8 cellular contexts compared by ENCODE assay signal in the genomic region with DNA sequence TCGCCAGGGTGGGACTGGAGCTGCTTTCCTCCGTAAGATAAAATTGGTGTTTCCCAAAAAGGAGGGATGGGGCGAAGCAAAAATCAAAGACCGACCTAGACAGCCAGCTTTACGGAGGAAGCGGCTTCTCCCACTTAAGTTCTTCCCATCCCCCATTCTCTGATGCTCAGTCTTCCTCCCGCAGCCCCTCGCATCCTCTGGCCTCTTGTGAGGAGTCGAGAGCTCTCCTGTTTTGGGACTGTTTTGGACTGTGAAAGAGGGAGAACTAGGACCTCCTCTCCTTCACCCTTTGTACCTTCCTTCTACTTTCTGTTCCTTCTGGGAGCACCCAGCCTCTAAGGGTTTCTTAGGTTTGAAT. TPM values are rescaled to one million over a fixed set of nuclear protein-coding genes. Genes with fewer than 3 reads are reported as not detected.
DNase-seq lines count a peak whose midpoint lies in the region; ATAC-seq, FAIRE-seq and TF ChIP-seq lines count a peak whose summit lies in the region.

No MANE protein-coding gene starts in this region.

- H3K9ac ChIP-seq in Loucy (ENCODE audit: low read depth, low read length, poor library complexity, severe bottlenecking): peak overlapping the region; percentile 70

- DNase-seq in Caco-2 (no peak), caudate nucleus (lab: John Stamatoyannopoulos, UW) (peak in 8 of 61 donors; percentile 3 to 43 (median 34)), mucosa of descending colon (peak in 1 of 3 donors; percentile 41), GDM1 (lab: John Stamatoyannopoulos, UW) (no peak), urothelium cell line (ENCODE audit: low spot score) (no peak)

- H3K36me3 ChIP-seq in Caco-2 (ENCODE audit: control insufficient read depth, insufficient read depth, low read length) (no peaks in the 10 kb centered on the region), Loucy (ENCODE audit: insufficient read depth, low read length) (no peaks in the 10 kb centered on the region), mucosa of descending colon (ENCODE audit: low read depth) (no peaks in the 10 kb centered on the region)

- no TSS peak for BruUV-seq in Caco-2 (replicated peaks; lab: Mats Ljungman, UMichigan)

- no peaks in the 10 kb centered on the region for H3K27me3 Mint-ChIP-seq in Caco-2 (ENCODE audit: insufficient read depth, unreplicated experiment)

- H3K4me3 Mint-ChIP-seq in Caco-2 (ENCODE audit: unreplicated experiment): peak overlapping the region; percentile 96

- peaks cover 7% of the 10 kb centered on the region for H3K4me1 Mint-ChIP-seq in Caco-2 (ENCODE audit: low read depth, unreplicated experiment)

- intact Hi-C loops in Caco-2 (cut with micrococcal nuclease; ENCODE audit: unreplicated experiment) (loop anchor here (10.0 kb wide), 1 partner anchor 408 kb away; no protein-coding TSS in a partner anchor), mucosa of descending colon (cut with DNase I, micrococcal nuclease) (loop anchor here in 1 of 2 donors (10.0 kb wide), 1 partner anchor 218 kb away; a partner anchor contains a TSS)

- H3K4me3 ChIP-seq in Caco-2 (ENCODE audit: low read depth, low read length): peak overlapping the region; percentile 74
- peak overlapping the region; percentile 86 for H3K4me3 ChIP-seq in Loucy (ENCODE audit: low read length, poor library complexity, severe bottlenecking)
- peak overlapping the region; percentile 90 for H3K4me3 ChIP-seq in mucosa of descending colon

- H3K9me3 ChIP-seq in Caco-2 (no peaks in the 10 kb centered on the region), Loucy (ENCODE audit: insufficient read depth, low read depth, low read length) (no peaks in the 10 kb centered on the region), mucosa of descending colon (no peaks in the 10 kb centered on the region)

- POLR2A ChIA-PET in Caco-2 (lab: Charles Lee): no interaction called here

- CTCF ChIA-PET in Caco-2 (lab: Charles Lee): no interaction called here

- no peaks in the 10 kb centered on the region for H3F3A ChIP-seq in Loucy (ENCODE audit: low read depth)

- H4K20me1 ChIP-seq in Loucy (ENCODE audit: insufficient read depth, low read length, poor library complexity, severe bottlenecking): no peaks in the 10 kb centered on the region

- no peaks in the 10 kb centered on the region for H3K27me3 ChIP-seq in Caco-2 (replicated peaks; ENCODE audit: control insufficient read depth, insufficient read depth, low read length)
- no peaks in the 10 kb centered on the region for H3K27me3 ChIP-seq in Loucy (ENCODE audit: insufficient read depth, low read length, poor library complexity, severe bottlenecking)

- H3K27ac ChIP-seq in caudate nucleus (ENCODE audit: low read depth, low read length): peak overlapping the region; percentile 68

- H3K27ac Mint-ChIP-seq in Caco-2 (ENCODE audit: unreplicated experiment): peak overlapping the region; percentile 96

- no peak for ATAC-seq in mucosa of descending colon
- no peak for ATAC-seq in GM21367 (IDR thresholded peaks at IDR 0.05; ENCODE audit: unreplicated experiment)
- no peak for ATAC-seq in HG03280 (IDR thresholded peaks at IDR 0.05; ENCODE audit: unreplicated experiment)

- H3K36me3 Mint-ChIP-seq in Caco-2 (ENCODE audit: insufficient read depth, unreplicated experiment): peaks cover 13% of the 10 kb centered on the region

- no peak for TF ChIP-seq CTCF in Caco-2 (IDR thresholded peaks at IDR 0.05; ENCODE audit: insufficient read depth in 1 of 2, low read depth in 1 of 2, low read length in 1 of 2, severe bottlenecking in 1 of 2, unreplicated experiment in 1 of 2)
- no peak for TF ChIP-seq CTCF in Loucy (conservative IDR thresholded peaks at IDR 0.05; ENCODE audit: low read length)
- no peak for TF ChIP-seq CTCF in mucosa of descending colon (IDR thresholded peaks at IDR 0.05)

- no peak for FAIRE-seq in urothelium cell line (lab: Jason Lieb, UNC)

- H3K4me2 ChIP-seq in Loucy (ENCODE audit: low read depth, low read length, poor library complexity, severe bottlenecking): peak overlapping the region; percentile 94

- peak overlapping the region; percentile 88 for H2AFZ ChIP-seq in Loucy (ENCODE audit: low read length)

- H3K4me1 ChIP-seq in Caco-2 (peaks cover 20% of the 10 kb centered on the region), Loucy (ENCODE audit: insufficient read depth, low read length, poor library complexity, severe bottlenecking) (peaks cover 44% of the 10 kb centered on the region), mucosa of descending colon (ENCODE audit: low read depth) (peaks cover 17% of the 10 kb centered on the region)

- no peaks in the 10 kb centered on the region for H3K9me2 ChIP-seq in Loucy (replicated peaks; ENCODE audit: low read depth, low read length)

- peaks cover 12% of the 10 kb centered on the region for H3K79me2 ChIP-seq in Loucy (ENCODE audit: insufficient read depth, low read length)

- no peaks in the 10 kb centered on the region for H3K9me3 Mint-ChIP-seq in Caco-2 (ENCODE audit: unreplicated experiment)

RNA-seq across cellular contexts. Expression of a gene that starts 0.6 kb away (rescaled TPM):
- 11.3 and 15.0 TPM in 2 replicates for total RNA-seq in Caco-2 (2022)
- 10 to 100 TPM; 61.4 to 90.2 (median 79.6) TPM for total RNA-seq in mucosa of descending colon
